In the genomic region with DNA sequence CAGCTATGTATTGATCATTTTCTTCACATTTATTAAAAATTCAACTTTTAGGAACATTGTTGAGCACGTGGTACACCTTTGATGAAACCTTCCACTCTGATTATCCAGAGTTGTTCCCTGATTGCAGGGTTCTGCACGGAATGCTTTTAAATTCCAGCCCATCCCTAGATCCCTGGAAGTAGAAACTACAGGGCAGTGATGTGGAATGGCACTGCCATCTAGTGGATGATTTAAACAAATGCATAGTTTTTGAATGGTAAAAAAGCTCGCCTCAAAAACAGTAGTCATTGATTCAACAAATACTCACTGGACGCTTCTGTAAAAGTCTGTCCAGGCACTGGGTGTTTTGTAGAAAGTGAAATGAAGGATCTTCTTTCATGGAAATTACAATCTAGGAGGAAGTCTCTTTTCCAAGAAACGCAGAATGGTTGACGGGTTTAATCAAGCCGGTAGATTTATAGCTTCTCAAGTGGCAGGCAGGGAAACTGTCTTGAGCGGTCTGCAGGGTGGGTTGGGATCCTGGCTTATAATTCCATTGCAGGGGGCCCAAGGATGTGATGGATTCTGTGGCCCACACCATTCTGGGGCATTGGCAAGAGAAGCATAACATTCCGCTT, we compare ENCODE assay signal across 8 cellular contexts.
A peak's percentile ranks its signal among the peaks of the same experiment; 100 is the strongest.
DNase-seq lines count a peak whose midpoint lies in the region; ATAC-seq and TF ChIP-seq lines count a peak whose summit lies in the region.

No MANE protein-coding gene starts in this region.

- no peaks in the 10 kb centered on the region for H3K9me3 Mint-ChIP-seq in neural crest cell

- H3K27me3 ChIP-seq in fibroblast of lung (ENCODE audit: control insufficient read depth, insufficient read depth, low read length), result no peaks in the 10 kb centered on the region

- H3K4me2 ChIP-seq in fibroblast of lung (ENCODE audit: extremely low read depth, insufficient read depth, low read length), result no peak overlapping the region

- H3K4me1 Mint-ChIP-seq in neural crest cell, result peaks cover 9% of the 10 kb centered on the region

- H3K27ac ChIP-seq in fibroblast of lung (ENCODE audit: insufficient read depth, low read length), result no peak overlapping the region

- H3K9me3 ChIP-seq in fibroblast of lung (ENCODE audit: control insufficient read depth, insufficient read depth, low read depth, low read length), result no peaks in the 10 kb centered on the region

- H3K4me3 Mint-ChIP-seq in neural crest cell, result no peak overlapping the region

- H3K9ac ChIP-seq in fibroblast of lung (ENCODE audit: insufficient read depth, low read length), result no peak overlapping the region

- H3K4me3 ChIP-seq in fibroblast of lung (replicated peaks in 1 of 4; ENCODE audit: control extremely low read depth in 1 of 4, insufficient read depth in 1 of 4, low read depth in 3 of 4, low read length in 4 of 4), result no peak overlapping the region

- TF ChIP-seq CTCF in fibroblast of lung (conservative IDR thresholded peaks at IDR 0.05 in 1 of 2, IDR thresholded peaks at IDR 0.05 in 1 of 2; ENCODE audit: low read depth in 1 of 2, low read length in 2 of 2) (peak; percentile 68), neural crest cell (conservative IDR thresholded peaks at IDR 0.05) (peak; percentile 87)

- DNase-seq in DMS153 treated with DMSO at 0.1 percent for 48 hours (lab: John Stamatoyannopoulos, UW; ENCODE audit: unreplicated experiment) (peak; percentile 9), DMS153 (lab: John Stamatoyannopoulos, UW) (no peak), Kasumi-1 (lab: John Stamatoyannopoulos, UW) (peak; percentile 37 to 71), fibroblast of lung (ENCODE audit: low read depth in 2 of 2) (peak; percentile 54 to 74), neural crest cell (ENCODE audit: low read depth, low spot score) (peak; percentile 25)

- H3K36me3 Mint-ChIP-seq in neural crest cell (ENCODE audit: low read depth), result no peaks in the 10 kb centered on the region

- no peaks in the 10 kb centered on the region for H4K20me1 ChIP-seq in fibroblast of lung (ENCODE audit: control insufficient read depth, extremely low read depth, insufficient read depth, low read length)

- no peak overlapping the region for H2AFZ ChIP-seq in fibroblast of lung (ENCODE audit: low read length)

- no peak overlapping the region for H3K27ac Mint-ChIP-seq in neural crest cell (ENCODE audit: unreplicated experiment)

- peak; percentile 78 for ATAC-seq in SK-N-SH treated with all-trans-retinoic acid at 6 μM for 48 hours
- no peak for ATAC-seq in GM18520 (IDR thresholded peaks at IDR 0.05; ENCODE audit: unreplicated experiment)
- ATAC-seq in GM18519 (IDR thresholded peaks at IDR 0.05; ENCODE audit: low FRiP score, unreplicated experiment), result no peak

- no peaks in the 10 kb centered on the region for H3K79me2 ChIP-seq in fibroblast of lung (ENCODE audit: control insufficient read depth, insufficient read depth, low read length)

- H3K36me3 ChIP-seq in fibroblast of lung (ENCODE audit: control insufficient read depth, insufficient read depth, low read length), result no peaks in the 10 kb centered on the region

- no peaks in the 10 kb centered on the region for H3K27me3 Mint-ChIP-seq in neural crest cell (ENCODE audit: low read depth)

- H3K4me1 ChIP-seq in fibroblast of lung (ENCODE audit: control insufficient read depth, extremely low read depth, insufficient read depth, low read length), result no peaks in the 10 kb centered on the region

TF ChIP-seq in SK-N-SH treated with all-trans-retinoic acid at 6 μM for 48 hours, 23 proteins besides CTCF, POLR2A, EP300 and RAD21:
- no peak for TF ChIP-seq GLIS3 (CRISPR knock-in tag; IDR thresholded peaks at IDR 0.05)
- TF ChIP-seq ISL1 (CRISPR knock-in tag; IDR thresholded peaks at IDR 0.05), result no peak
- TF ChIP-seq, protein P1, sequence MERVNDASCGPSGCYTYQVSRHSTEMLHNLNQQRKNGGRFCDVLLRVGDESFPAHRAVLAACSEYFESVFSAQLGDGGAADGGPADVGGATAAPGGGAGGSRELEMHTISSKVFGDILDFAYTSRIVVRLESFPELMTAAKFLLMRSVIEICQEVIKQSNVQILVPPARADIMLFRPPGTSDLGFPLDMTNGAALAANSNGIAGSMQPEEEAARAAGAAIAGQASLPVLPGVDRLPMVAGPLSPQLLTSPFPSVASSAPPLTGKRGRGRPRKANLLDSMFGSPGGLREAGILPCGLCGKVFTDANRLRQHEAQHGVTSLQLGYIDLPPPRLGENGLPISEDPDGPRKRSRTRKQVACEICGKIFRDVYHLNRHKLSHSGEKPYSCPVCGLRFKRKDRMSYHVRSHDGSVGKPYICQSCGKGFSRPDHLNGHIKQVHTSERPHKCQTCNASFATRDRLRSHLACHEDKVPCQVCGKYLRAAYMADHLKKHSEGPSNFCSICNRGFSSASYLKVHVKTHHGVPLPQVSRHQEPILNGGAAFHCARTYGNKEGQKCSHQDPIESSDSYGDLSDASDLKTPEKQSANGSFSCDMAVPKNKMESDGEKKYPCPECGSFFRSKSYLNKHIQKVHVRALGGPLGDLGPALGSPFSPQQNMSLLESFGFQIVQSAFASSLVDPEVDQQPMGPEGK (CRISPR knock-in tag; IDR thresholded peaks at IDR 0.05; ENCODE audit: borderline replicate concordance), result no peak
- TF ChIP-seq ZNF565 (CRISPR knock-in tag; conservative IDR thresholded peaks at IDR 0.05; ENCODE audit: low read depth), result no peak
- TF ChIP-seq CSDC2 (CRISPR knock-in tag; IDR thresholded peaks at IDR 0.05), result no peak
- no peak for TF ChIP-seq PPARA (CRISPR knock-in tag; IDR thresholded peaks at IDR 0.05; ENCODE audit: borderline replicate concordance)
- no peak for TF ChIP-seq ZNF70 (CRISPR knock-in tag; IDR thresholded peaks at IDR 0.05)
TF ChIP-seq in SK-N-SH treated with all-trans-retinoic acid at 6 μM for 48 hours: peak in this region for 0.
